Comparison of ENCODE assay signal across 8 cellular contexts in genomic region chr16:30053376-30054015, GRCh38. TPM values are rescaled to one million over a fixed set of nuclear protein-coding genes. Genes with fewer than 3 reads are reported as not detected.
DNase-seq lines count a peak whose midpoint lies in the region; ATAC-seq, FAIRE-seq and TF ChIP-seq lines count a peak whose summit lies in the region.

No MANE protein-coding gene starts in this region.

- peaks cover 8% of the 10 kb centered on the region for H3K4me1 ChIP-seq in KMS-11 (ENCODE audit: low read depth, poor library complexity, severe bottlenecking)
- peaks cover 19 to 32% of the 10 kb centered on the region in 2 experiments for H3K4me1 ChIP-seq in K562 (replicated peaks in 1 of 2; ENCODE audit: control insufficient read depth in 2 of 2, insufficient read depth in 2 of 2, low read length in 2 of 2)
- peaks cover 11 to 30% of the 10 kb centered on the region in 2 donors for H3K4me1 ChIP-seq in left lung
- H3K4me1 ChIP-seq in thyroid gland, result peaks cover 15 to 29% of the 10 kb centered on the region in 2 donors

- intact Hi-C loops in K562 (cut with micrococcal nuclease), result no loop called here
- intact Hi-C loops in left lung (cut with DNase I), result no loop called here
- intact Hi-C loops in thyroid gland (cut with DNase I), result no loop called here

- no peaks in the 10 kb centered on the region for H3K27me3 ChIP-seq in KMS-11 (ENCODE audit: insufficient read depth, low read depth)
- no peaks in the 10 kb centered on the region for H3K27me3 ChIP-seq in K562 (ENCODE audit: control insufficient read depth in 2 of 2, insufficient read depth in 2 of 2, low read length in 2 of 2)
- H3K27me3 ChIP-seq in left lung, result no peaks in the 10 kb centered on the region
- no peaks in the 10 kb centered on the region for H3K27me3 ChIP-seq in thyroid gland

- H3K9me3 ChIP-seq in K562 (replicated peaks; ENCODE audit: control insufficient read depth, insufficient read depth, low read depth, low read length) (no peaks in the 10 kb centered on the region), left lung (no peaks in the 10 kb centered on the region), thyroid gland (no peaks in the 10 kb centered on the region)

- H4K20me1 ChIP-seq in KMS-11 (ENCODE audit: insufficient read depth), result no peaks in the 10 kb centered on the region
- H4K20me1 ChIP-seq in K562 (replicated peaks; ENCODE audit: control insufficient read depth, insufficient read depth, low read length), result peaks cover 4% of the 10 kb centered on the region; the same call in 1 of the 2 replicates

- TF ChIP-seq POLR2A in K562 (conservative IDR thresholded peaks at IDR 0.05) (no peak), thyroid gland (IDR thresholded peaks at IDR 0.05) (no peak), GM18505 (IDR thresholded peaks at IDR 0.05; ENCODE audit: borderline replicate concordance, extremely low read depth, insufficient read depth, insufficient read length) (no peak)

- TF ChIP-seq RAD21 in K562 (CRISPR knock-in tag; conservative IDR thresholded peaks at IDR 0.05 in 1 of 2, IDR thresholded peaks at IDR 0.05 in 1 of 2), result no peak

- DNase-seq in GM12864 (ENCODE audit: low read depth) (no peak), K562 (ENCODE audit: extremely low read depth in 1 of 4, low spot score in 3 of 4) (peak in 1 of 4 experiments; percentile 27), left lung (no peak), thyroid gland (no peak), NCI-H1092 (lab: John Stamatoyannopoulos, UW) (no peak)
- DNase-seq in activated CD4-positive, alpha-beta T cell treated with anti-CD3 and anti-CD28 coated beads, Interleukin-2, amount 50 U/mL, for 4 hours, result no peak

- H3K9ac ChIP-seq in KMS-11, result peak overlapping the region; percentile 74; the same call in 1 of the 2 replicates
- peak overlapping the region; percentile 44 to 87 for H3K9ac ChIP-seq in K562 (ENCODE audit: insufficient read depth in 1 of 2, low read depth in 2 of 2, low read length in 2 of 2)

- H3K4me3 ChIP-seq in GM12864 (ENCODE audit: low read depth, low read length) (peak overlapping the region; percentile 74), KMS-11 (IDR thresholded peaks at IDR 0.05; ENCODE audit: insufficient read depth, low read depth, low read length) (no peak overlapping the region), K562 (peak overlapping the region; percentile 56), left lung (peak overlapping the region; percentile 85 to 86), thyroid gland (replicated peaks in 1 of 3) (peak overlapping the region; percentile 11 to 58 (median 41))

- peak overlapping the region; percentile 99 for H3K4me2 ChIP-seq in KMS-11
- H3K4me2 ChIP-seq in K562 (ENCODE audit: insufficient read depth, low read length), result peak overlapping the region; percentile 83

- no peak for TF ChIP-seq EP300 in K562 (IDR thresholded peaks at IDR 0.05; ENCODE audit: low read length)

- CTCF ChIA-PET in K562 (lab: Yijun Ruan, JAX; ENCODE audit: low intra/inter-chr PET ratio), result no interaction called here

- POLR2A ChIA-PET in K562 (lab: Yijun Ruan, JAX), result interaction anchor here (0.6 to 1.5 kb wide), 10 partner anchors 12 to 943 kb away, joined by 3 to 13 read pairs (median 3); partner anchors contain the start of genes ALDOA and PPP4C

- no peaks in the 10 kb centered on the region for H3K36me3 ChIP-seq in KMS-11 (ENCODE audit: insufficient read depth)
- 0 out of 3 replicates have a peak, but pooled peaks cover 5% of the 10 kb centered on the region for H3K36me3 ChIP-seq in K562 (ENCODE audit: control insufficient read depth, insufficient read depth, low read length)
- H3K36me3 ChIP-seq in left lung, result no peaks in the 10 kb centered on the region
- no peaks in the 10 kb centered on the region for H3K36me3 ChIP-seq in thyroid gland

- in situ Hi-C loops in K562 (cut with MboI), result no loop called here

- peak overlapping the region; percentile 81 for H2AFZ ChIP-seq in KMS-11 (ENCODE audit: low read depth)
- peak overlapping the region; percentile 95 for H2AFZ ChIP-seq in K562 (ENCODE audit: low read depth, low read length)

- 8% methylated on average over 17 of the region's 19 CpGs for WGBS in K562 (ENCODE audit: insufficient coverage, low coverage, missing lambda C conversion rate)
- 5 to 7% methylated on average over 18 to 19 of the region's 19 CpGs for WGBS in thyroid gland, 2 donors

- no peaks in the 10 kb centered on the region for H3K79me2 ChIP-seq in KMS-11 (ENCODE audit: insufficient read depth, low read depth)
- peaks cover 14% of the 10 kb centered on the region; the same call in 2 of the 3 replicates for H3K79me2 ChIP-seq in K562 (ENCODE audit: control insufficient read depth, insufficient read depth, low read length)

- no peak for TF ChIP-seq CTCF in GM12864 (IDR thresholded peaks at IDR 0.05; ENCODE audit: low read depth, low read length, missing control alignments)
- TF ChIP-seq CTCF in KMS-11 (conservative IDR thresholded peaks at IDR 0.05; ENCODE audit: low read depth, low read length), result no peak
- no peak for TF ChIP-seq CTCF in K562 (IDR thresholded peaks at IDR 0.05 in 2 of 3, conservative IDR thresholded peaks at IDR 0.05 in 1 of 3; ENCODE audit: insufficient read depth in 2 of 3, low read depth in 1 of 3, low read length in 3 of 3)
- TF ChIP-seq CTCF in left lung (IDR thresholded peaks at IDR 0.05), result no peak
- TF ChIP-seq CTCF in thyroid gland (IDR thresholded peaks at IDR 0.05), result no peak

- peak; percentile 60 for FAIRE-seq in K562 (lab: Jason Lieb, UNC)

- H3K9me1 ChIP-seq in K562 (ENCODE audit: control insufficient read depth, insufficient read depth, low read length), result no peaks in the 10 kb centered on the region

- ATAC-seq in K562 (peak; percentile 7; the same call in 1 of the 3 replicates), left lung (peak; percentile 29), GM18505 (IDR thresholded peaks at IDR 0.05; ENCODE audit: unreplicated experiment) (no peak)

- BruUV-seq in K562 (replicated peaks; lab: Mats Ljungman, UMichigan), result TSS peak; percentile 78

- no peak overlapping the region for H3K27ac ChIP-seq in KMS-11
- peak overlapping the region; percentile 56 for H3K27ac ChIP-seq in K562 (ENCODE audit: extremely low read depth, low read depth, low read length)
- peak overlapping the region in 1 of 2 donors; percentile 71 for H3K27ac ChIP-seq in left lung
- peak overlapping the region in 1 of 3 donors; percentile 43 for H3K27ac ChIP-seq in thyroid gland

RNA-seq across cellular contexts. Expression of gene ALDOA, which starts 12.1 kb away (rescaled TPM):
- total RNA-seq in K562 (2011; cell fraction: chromatin; rRNA removed; ENCODE audit: low replicate concordance), result 353 and 782 TPM in 2 replicates
- 1,073 and 1,081 TPM in 2 replicates for total RNA-seq in K562 (2011; cell fraction: nucleolus; rRNA removed)
- 670 and 734 TPM in 2 replicates for total RNA-seq in K562 (2011; cell fraction: nucleoplasm; rRNA removed)
- 1,524 and 2,127 TPM in 2 replicates for total RNA-seq in K562 (2014; rRNA removed)
- 349 and 485 TPM in 2 replicates for total RNA-seq in K562 (2014; rRNA removed; fragmentation: Illumina TruSeq; extraction: Trizol)
- total RNA-seq in K562 (2015; rRNA removed; fragmentation: Illumina TruSeq; extraction: Trizol), result 1,293 TPM in 2 replicates
- total RNA-seq in K562 (2021), result 2,182 and 2,224 TPM in 2 replicates
- polyA plus RNA-seq in K562 (2011; rRNA removed), result 1,608 and 2,690 TPM in 2 replicates
- 3,531 and 4,006 TPM in 2 replicates for polyA plus RNA-seq in K562 (2011; cell fraction: cytosol; rRNA removed)
- 1,789 and 1,816 TPM in 2 replicates for polyA plus RNA-seq in K562 (2011; cell fraction: nucleus; rRNA removed)
- polyA plus RNA-seq in K562 (2012), result 2,117 and 3,116 TPM in 2 replicates
- polyA plus RNA-seq in K562 (2014; fragmentation: Illumina TruSeq; extraction: Trizol), result 1,472 and 2,010 TPM in 2 replicates
- polyA plus RNA-seq in K562 (2014; fragmentation: Nextera tagmentation; extraction: Ambion mirVana), result 100 to 1,000 TPM; 311 to 650 TPM
- polyA plus RNA-seq in K562 (2014; rRNA removed), result 1,079 and 1,272 TPM in 2 replicates
- 1,182 and 1,195 TPM in 2 replicates for polyA minus RNA-seq in K562 (2011; rRNA and poly(A)+ RNA removed)
- polyA minus RNA-seq in K562 (2011; cell fraction: cytosol; rRNA and poly(A)+ RNA removed), result 2,149 and 3,513 TPM in 2 replicates
- 407 and 747 TPM in 2 replicates for polyA minus RNA-seq in K562 (2011; cell fraction: nucleus; rRNA and poly(A)+ RNA removed)
- total RNA-seq in left lung, result 1,000 to 10,000 TPM in 1 of 2 donors, 100 to 1,000 TPM in 1; 710 to 1,105 TPM
- total RNA-seq in thyroid gland, result 1,000 to 10,000 TPM in 3 of 4 donors, 100 to 1,000 TPM in 1; 752 to 2,025 (median 1,174) TPM

RNA-seq across cellular contexts. Expression of gene PPP4C, which starts 22.3 kb away (rescaled TPM):
- 46.3 and 109 TPM in 2 replicates for total RNA-seq in K562 (2011; cell fraction: chromatin; rRNA removed; ENCODE audit: low replicate concordance)
- 90.3 and 97.7 TPM in 2 replicates for total RNA-seq in K562 (2011; cell fraction: nucleolus; rRNA removed)
- 76.9 and 90.5 TPM in 2 replicates for total RNA-seq in K562 (2011; cell fraction: nucleoplasm; rRNA removed)
- total RNA-seq in K562 (2014; rRNA removed) (131 and 171 TPM in 2 replicates), K562 (2014; rRNA removed; fragmentation: Illumina TruSeq; extraction: Trizol) (38.9 and 59.9 TPM in 2 replicates), K562 (2015; rRNA removed; fragmentation: Illumina TruSeq; extraction: Trizol) (107 and 115 TPM in 2 replicates), K562 (2021) (158 TPM in 2 replicates), left lung (10 to 100 TPM; 82.5 to 89.8 TPM), thyroid gland (10 to 100 TPM; 43.6 to 59.9 (median 50.8) TPM)
- polyA plus RNA-seq in K562 (2011; rRNA removed) (153 and 187 TPM in 2 replicates), K562 (2014; fragmentation: Illumina TruSeq; extraction: Trizol) (138 and 157 TPM in 2 replicates), K562 (2014; fragmentation: Nextera tagmentation; extraction: Ambion mirVana) (10 to 100 TPM in 1 of 2 experiments, 1 to 10 TPM in 1; 3.5 to 10.7 TPM), K562 (2014; rRNA removed) (183 TPM in 2 replicates)
- polyA plus RNA-seq in K562 (2011; cell fraction: cytosol; rRNA removed), result 311 and 402 TPM in 2 replicates
- polyA plus RNA-seq in K562 (2011; cell fraction: nucleus; rRNA removed), result 149 and 168 TPM in 2 replicates
- 161 and 166 TPM in 2 replicates for polyA plus RNA-seq in K562 (2012)
- 162 and 295 TPM in 2 replicates for polyA minus RNA-seq in K562 (2011; rRNA and poly(A)+ RNA removed)
- 136 and 139 TPM in 2 replicates for polyA minus RNA-seq in K562 (2011; cell fraction: cytosol; rRNA and poly(A)+ RNA removed)
- 23.2 and 36.2 TPM in 2 replicates for polyA minus RNA-seq in K562 (2011; cell fraction: nucleus; rRNA and poly(A)+ RNA removed)

RNA-seq across cellular contexts. Expression of gene TLCD3B, which starts 22.4 kb away (rescaled TPM):
- 0.35 and 1.1 TPM in 2 replicates for total RNA-seq in K562 (2011; cell fraction: chromatin; rRNA removed; ENCODE audit: low replicate concordance)
- total RNA-seq in K562 (2011; cell fraction: nucleolus; rRNA removed), result 0.67 and 0.92 TPM in 2 replicates
- total RNA-seq in K562 (2011; cell fraction: nucleoplasm; rRNA removed), result 0.66 and 0.76 TPM in 2 replicates
- total RNA-seq in K562 (2014; rRNA removed) (0.08 and 0.23 TPM in 2 replicates), K562 (2014; rRNA removed; fragmentation: Illumina TruSeq; extraction: Trizol) (not detected in 2 replicates), K562 (2015; rRNA removed; fragmentation: Illumina TruSeq; extraction: Trizol) (0.19 TPM in 1 of 2 replicates, not detected in the other), K562 (2021) (0.20 and 0.22 TPM in 2 replicates), left lung (under 1 TPM in 1 of 2 donors, not detected in 1; 0.29 TPM), thyroid gland (under 1 TPM in 2 of 4 donors, not detected in 2; 0.54 to 0.79 TPM)
- polyA plus RNA-seq in K562 (2011; rRNA removed) (0.10 and 0.84 TPM in 2 replicates), K562 (2014; fragmentation: Illumina TruSeq; extraction: Trizol) (0.47 and 0.52 TPM in 2 replicates), K562 (2014; fragmentation: Nextera tagmentation; extraction: Ambion mirVana) (not detected), K562 (2014; rRNA removed) (0.24 and 0.43 TPM in 2 replicates)
- 0.30 and 0.63 TPM in 2 replicates for polyA plus RNA-seq in K562 (2011; cell fraction: cytosol; rRNA removed)
- polyA plus RNA-seq in K562 (2011; cell fraction: nucleus; rRNA removed), result 1.3 and 1.8 TPM in 2 replicates
- polyA plus RNA-seq in K562 (2012), result 0.40 and 1.6 TPM in 2 replicates
- polyA minus RNA-seq in K562 (2011; rRNA and poly(A)+ RNA removed), result 0.33 TPM in 1 of 2 replicates, not detected in the other
- not detected in 2 replicates for polyA minus RNA-seq in K562 (2011; cell fraction: cytosol; rRNA and poly(A)+ RNA removed)
- 0.13 and 0.22 TPM in 2 replicates for polyA minus RNA-seq in K562 (2011; cell fraction: nucleus; rRNA and poly(A)+ RNA removed)

RNA-seq across cellular contexts. Expression of gene C16orf92, which starts 30.5 kb away (rescaled TPM):
- total RNA-seq in K562 (2011; cell fraction: chromatin; rRNA removed; ENCODE audit: low replicate concordance), result not detected in 2 replicates
- total RNA-seq in K562 (2011; cell fraction: nucleolus; rRNA removed), result not detected in 2 replicates
- not detected in 2 replicates for total RNA-seq in K562 (2011; cell fraction: nucleoplasm; rRNA removed)
- total RNA-seq in K562 (2014; rRNA removed) (not detected in 2 replicates), K562 (2014; rRNA removed; fragmentation: Illumina TruSeq; extraction: Trizol) (not detected in 2 replicates), K562 (2015; rRNA removed; fragmentation: Illumina TruSeq; extraction: Trizol) (not detected in 2 replicates), K562 (2021) (not detected in 2 replicates), left lung (not detected), thyroid gland (not detected)
- polyA plus RNA-seq in K562 (2011; rRNA removed) (not detected in 2 replicates), K562 (2014; fragmentation: Illumina TruSeq; extraction: Trizol) (not detected in 2 replicates), K562 (2014; fragmentation: Nextera tagmentation; extraction: Ambion mirVana) (not detected), K562 (2014; rRNA removed) (not detected in 2 replicates)
- polyA plus RNA-seq in K562 (2011; cell fraction: cytosol; rRNA removed), result not detected in 2 replicates
- polyA plus RNA-seq in K562 (2011; cell fraction: nucleus; rRNA removed), result not detected in 2 replicates
- polyA plus RNA-seq in K562 (2012), result not detected in 2 replicates
- polyA minus RNA-seq in K562 (2011; rRNA and poly(A)+ RNA removed), result not detected in 2 replicates
- not detected in 2 replicates for polyA minus RNA-seq in K562 (2011; cell fraction: cytosol; rRNA and poly(A)+ RNA removed)
- not detected in 2 replicates for polyA minus RNA-seq in K562 (2011; cell fraction: nucleus; rRNA and poly(A)+ RNA removed)

RNA-seq across cellular contexts. Expression of gene TBX6, which starts 38.2 kb away (rescaled TPM):
- total RNA-seq in K562 (2011; cell fraction: chromatin; rRNA removed; ENCODE audit: low replicate concordance), result 0.55 and 0.69 TPM in 2 replicates
- 1.1 and 1.2 TPM in 2 replicates for total RNA-seq in K562 (2011; cell fraction: nucleolus; rRNA removed)
- total RNA-seq in K562 (2011; cell fraction: nucleoplasm; rRNA removed), result 0.73 and 1.1 TPM in 2 replicates
- 0.09 and 0.73 TPM in 2 replicates for total RNA-seq in K562 (2014; rRNA removed)
- total RNA-seq in K562 (2014; rRNA removed; fragmentation: Illumina TruSeq; extraction: Trizol), result 0.11 TPM in 1 of 2 replicates, not detected in the other
- 0.07 and 0.23 TPM in 2 replicates for total RNA-seq in K562 (2015; rRNA removed; fragmentation: Illumina TruSeq; extraction: Trizol)
- 0.18 and 0.51 TPM in 2 replicates for total RNA-seq in K562 (2021)
- polyA plus RNA-seq in K562 (2011; rRNA removed), result 0.07 and 0.16 TPM in 2 replicates
- 0.10 and 0.18 TPM in 2 replicates for polyA plus RNA-seq in K562 (2011; cell fraction: cytosol; rRNA removed)
- polyA plus RNA-seq in K562 (2011; cell fraction: nucleus; rRNA removed), result 0.88 and 0.97 TPM in 2 replicates
- polyA plus RNA-seq in K562 (2012), result 0.22 and 0.51 TPM in 2 replicates
- 0.30 and 0.31 TPM in 2 replicates for polyA plus RNA-seq in K562 (2014; fragmentation: Illumina TruSeq; extraction: Trizol)
- not detected for polyA plus RNA-seq in K562 (2014; fragmentation: Nextera tagmentation; extraction: Ambion mirVana)
- 0.51 and 0.58 TPM in 2 replicates for polyA plus RNA-seq in K562 (2014; rRNA removed)
- polyA minus RNA-seq in K562 (2011; rRNA and poly(A)+ RNA removed), result not detected in 2 replicates
- not detected in 2 replicates for polyA minus RNA-seq in K562 (2011; cell fraction: cytosol; rRNA and poly(A)+ RNA removed)
- 0.22 and 0.54 TPM in 2 replicates for polyA minus RNA-seq in K562 (2011; cell fraction: nucleus; rRNA and poly(A)+ RNA removed)
- total RNA-seq in left lung, result 1 to 10 TPM; 1.6 TPM
- total RNA-seq in thyroid gland, result 1 to 10 TPM; 1.6 to 3.3 (median 2.4) TPM
